ENCODE assay signal across 17 cellular contexts in genomic region chr20:60268502-60268901, GRCh38.
"Had no signal": no experiment of that assay in that cellular context is flagged by ENCODE, and none has a peak within 500 bp of the region (broad histone marks: within the 10 kb centered on the region; RNA-seq: fewer than 3 reads in every experiment).

No MANE protein-coding gene starts in this region.

- ATAC-seq: left lobe of liver, natural killer cell, T-helper 17 cell had no signal

- H3K27ac ChIP-seq: esophagus muscularis mucosa, right atrium auricular region, spleen, suprapubic skin, upper lobe of left lung had no signal

- DNase-seq: activated CD4-positive, alpha-beta memory T cell treated with anti-CD3 and anti-CD28 coated beads, Interleukin-2, amount 10 ng/mL, durations not matched to agents 7 days and 5 days; activated CD4-positive, alpha-beta T cell treated with anti-CD3 and anti-CD28 coated beads for 1 hour; activated CD8-positive, alpha-beta memory T cell treated with anti-CD3 and anti-CD28 coated beads, Interleukin-2, amount 50 U/mL, for 48 hours; anterior cingulate cortex; endodermal cell; foreskin fibroblast; mammary epithelial cell; natural killer cell; spleen; stimulated activated CD4-positive, alpha-beta T cell treated with anti-CD3 and anti-CD28 coated beads, Interleukin-1b, Interleukin-23, amount 100 ng/mL, for 48 hours; stimulated activated naive CD4-positive, alpha-beta T cell; T-helper 17 cell; upper lobe of left lung had no signal

- H3K4me1 ChIP-seq: esophagus muscularis mucosa, right atrium auricular region, upper lobe of left lung had no signal

- H3K27me3 ChIP-seq: upper lobe of left lung had no signal

- H3K36me3 ChIP-seq: esophagus muscularis mucosa, right atrium auricular region, spleen, suprapubic skin, upper lobe of left lung had no signal

- H3K9me3 ChIP-seq: esophagus muscularis mucosa, right atrium auricular region, spleen, suprapubic skin, upper lobe of left lung had no signal

- H3K4me3 ChIP-seq: esophagus muscularis mucosa, right atrium auricular region, spleen, suprapubic skin, upper lobe of left lung had no signal
